1 cellular context compared by ENCODE assay signal in the genomic region with DNA sequence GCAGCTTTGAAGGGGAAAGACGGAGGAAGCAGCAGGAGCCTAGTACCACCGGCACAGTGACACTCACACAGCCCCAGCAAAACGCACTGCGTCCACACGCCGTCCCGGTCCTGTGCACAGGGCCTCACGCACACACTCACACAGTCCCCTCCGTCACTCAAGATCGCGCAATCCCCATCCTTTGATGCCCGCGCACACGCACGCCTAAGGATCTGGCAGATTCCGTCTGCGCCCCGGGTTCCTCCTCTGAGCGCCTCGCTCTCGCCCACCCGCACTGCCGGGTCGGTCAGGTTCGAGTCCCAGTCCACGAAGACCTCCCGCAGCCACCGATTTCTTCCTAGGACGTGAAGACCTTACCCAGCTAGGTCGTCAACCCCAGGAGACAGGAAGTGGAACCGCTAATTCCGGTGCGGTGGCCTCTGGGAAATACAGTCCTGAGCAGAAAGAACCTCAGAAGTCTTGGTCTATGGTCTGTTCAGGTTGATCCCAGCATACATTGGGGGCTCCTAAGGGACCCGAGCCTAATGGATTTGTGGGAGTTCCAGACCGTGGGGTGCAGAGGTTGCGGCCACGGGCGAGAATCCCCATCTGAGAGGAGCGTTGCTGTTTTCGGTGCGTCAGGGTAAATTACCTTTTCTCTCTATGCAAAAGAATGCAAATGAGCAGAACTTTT.
A peak's percentile ranks its signal among the peaks of the same experiment; 100 is the strongest.
TF ChIP-seq lines count a peak whose summit lies in the region.

TSS of gene ZNF780B (minus strand) at position 400 of the 673 bp plus-strand sequence. CDS start 5,899 bp downstream, outside the sequence.

TF ChIP-seq in HepG2, 621 proteins besides CTCF, POLR2A, EP300 and RAD21 (continued from another document and continues in another):
- TF ChIP-seq ZNF251 (CRISPR knock-in tag; IDR thresholded peaks at IDR 0.05), result no peak
- TF ChIP-seq, protein P1, sequence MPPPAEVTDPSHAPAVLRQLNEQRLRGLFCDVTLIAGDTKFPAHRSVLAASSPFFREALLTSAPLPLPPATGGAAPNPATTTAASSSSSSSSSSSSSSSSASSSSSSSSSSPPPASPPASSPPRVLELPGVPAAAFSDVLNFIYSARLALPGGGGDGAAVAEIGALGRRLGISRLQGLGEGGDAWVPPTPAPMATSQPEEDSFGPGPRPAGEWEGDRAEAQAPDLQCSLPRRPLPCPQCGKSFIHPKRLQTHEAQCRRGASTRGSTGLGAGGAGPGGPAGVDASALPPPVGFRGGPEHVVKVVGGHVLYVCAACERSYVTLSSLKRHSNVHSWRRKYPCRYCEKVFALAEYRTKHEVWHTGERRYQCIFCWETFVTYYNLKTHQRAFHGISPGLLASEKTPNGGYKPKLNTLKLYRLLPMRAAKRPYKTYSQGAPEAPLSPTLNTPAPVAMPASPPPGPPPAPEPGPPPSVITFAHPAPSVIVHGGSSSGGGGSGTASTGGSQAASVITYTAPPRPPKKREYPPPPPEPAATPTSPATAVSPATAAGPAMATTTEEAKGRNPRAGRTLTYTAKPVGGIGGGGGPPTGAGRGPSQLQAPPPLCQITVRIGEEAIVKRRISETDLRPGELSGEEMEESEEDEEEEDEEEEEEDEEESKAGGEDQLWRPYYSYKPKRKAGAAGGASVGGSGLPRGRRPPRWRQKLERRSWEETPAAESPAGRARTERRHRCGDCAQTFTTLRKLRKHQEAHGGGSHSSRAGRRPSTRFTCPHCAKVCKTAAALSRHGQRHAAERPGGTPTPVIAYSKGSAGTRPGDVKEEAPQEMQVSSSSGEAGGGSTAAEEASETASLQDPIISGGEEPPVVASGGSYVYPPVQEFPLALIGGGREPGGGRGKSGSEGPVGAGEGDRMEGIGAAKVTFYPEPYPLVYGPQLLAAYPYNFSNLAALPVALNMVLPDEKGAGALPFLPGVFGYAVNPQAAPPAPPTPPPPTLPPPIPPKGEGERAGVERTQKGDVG (CRISPR knock-in tag; IDR thresholded peaks at IDR 0.05; ENCODE audit: borderline replicate concordance), result peak; percentile 59; the same call in 1 of the 2 replicates
- TF ChIP-seq, protein P2, sequence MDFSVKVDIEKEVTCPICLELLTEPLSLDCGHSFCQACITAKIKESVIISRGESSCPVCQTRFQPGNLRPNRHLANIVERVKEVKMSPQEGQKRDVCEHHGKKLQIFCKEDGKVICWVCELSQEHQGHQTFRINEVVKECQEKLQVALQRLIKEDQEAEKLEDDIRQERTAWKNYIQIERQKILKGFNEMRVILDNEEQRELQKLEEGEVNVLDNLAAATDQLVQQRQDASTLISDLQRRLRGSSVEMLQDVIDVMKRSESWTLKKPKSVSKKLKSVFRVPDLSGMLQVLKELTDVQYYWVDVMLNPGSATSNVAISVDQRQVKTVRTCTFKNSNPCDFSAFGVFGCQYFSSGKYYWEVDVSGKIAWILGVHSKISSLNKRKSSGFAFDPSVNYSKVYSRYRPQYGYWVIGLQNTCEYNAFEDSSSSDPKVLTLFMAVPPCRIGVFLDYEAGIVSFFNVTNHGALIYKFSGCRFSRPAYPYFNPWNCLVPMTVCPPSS (IDR thresholded peaks at IDR 0.05), result no peak
- TF ChIP-seq ZNF317 (CRISPR knock-in tag; IDR thresholded peaks at IDR 0.05), result no peak; the same call in 1 of the 2 replicates
- TF ChIP-seq NONO (IDR thresholded peaks at IDR 0.05), result no peak
- no peak; the same call in 1 of the 2 replicates for TF ChIP-seq NONO (CRISPR knock-in tag; conservative IDR thresholded peaks at IDR 0.05)
- no peak for TF ChIP-seq YY1 (IDR thresholded peaks at IDR 0.05; ENCODE audit: insufficient read depth, insufficient replicate concordance, low read depth, low read length)
- TF ChIP-seq SALL2 (CRISPR knock-in tag; IDR thresholded peaks at IDR 0.05), result no peak
- TF ChIP-seq ZNF274 (CRISPR knock-in tag; IDR thresholded peaks at IDR 0.05), result peak; percentile 86
- no peak for TF ChIP-seq FLYWCH1 (CRISPR knock-in tag; IDR thresholded peaks at IDR 0.05)
- no peak for TF ChIP-seq ZBTB46 (CRISPR knock-in tag; IDR thresholded peaks at IDR 0.05; ENCODE audit: borderline replicate concordance)
- peak; percentile 45 for TF ChIP-seq ETV5 (CRISPR knock-in tag; IDR thresholded peaks at IDR 0.05; ENCODE audit: borderline replicate concordance)
- no peak for TF ChIP-seq CBFB (CRISPR knock-in tag; IDR thresholded peaks at IDR 0.05)
- TF ChIP-seq CBX5 (CRISPR knock-in tag; IDR thresholded peaks at IDR 0.05; ENCODE audit: borderline replicate concordance), result peak; percentile 57; the same call in 1 of the 2 replicates
- no peak for TF ChIP-seq ATAD3A (CRISPR knock-in tag; IDR thresholded peaks at IDR 0.05)
- TF ChIP-seq ZNF414 (CRISPR knock-in tag; IDR thresholded peaks at IDR 0.05), result 0 out of 2 replicates have a peak, but pooled peaks have one; percentile 53
- 0 out of 2 replicates have a peak, but pooled peaks have one; percentile 57 for TF ChIP-seq ZNF329 (CRISPR knock-in tag; IDR thresholded peaks at IDR 0.05; ENCODE audit: low read depth)
- peak; percentile 60; the same call in 1 of the 2 replicates for TF ChIP-seq ZNF350 (CRISPR knock-in tag; IDR thresholded peaks at IDR 0.05; ENCODE audit: borderline replicate concordance, low read depth)
- no peak for TF ChIP-seq RFXAP (CRISPR knock-in tag; IDR thresholded peaks at IDR 0.05; ENCODE audit: borderline replicate concordance)
- no peak for TF ChIP-seq HNRNPUL1 (IDR thresholded peaks at IDR 0.05; ENCODE audit: low read depth, low read length)
- no peak for TF ChIP-seq ZNF720 (CRISPR knock-in tag; IDR thresholded peaks at IDR 0.05)
- no peak; the same call in 1 of the 2 replicates for TF ChIP-seq HOXA9 (CRISPR knock-in tag; IDR thresholded peaks at IDR 0.05; ENCODE audit: borderline replicate concordance)
- TF ChIP-seq ZNF609 (CRISPR knock-in tag; IDR thresholded peaks at IDR 0.05; ENCODE audit: borderline replicate concordance), result no peak
- no peak for TF ChIP-seq SIN3B (IDR thresholded peaks at IDR 0.05; ENCODE audit: low read length)
- peak; percentile 49; the same call in 1 of the 2 replicates for TF ChIP-seq MEIS1 (CRISPR knock-in tag; IDR thresholded peaks at IDR 0.05; ENCODE audit: borderline replicate concordance)
- TF ChIP-seq POGK (CRISPR knock-in tag; conservative IDR thresholded peaks at IDR 0.05), result peak; percentile 43; the same call in 1 of the 2 replicates
- no peak for TF ChIP-seq ZNF20 (CRISPR knock-in tag; IDR thresholded peaks at IDR 0.05)
- TF ChIP-seq NCOA1 (CRISPR knock-in tag; IDR thresholded peaks at IDR 0.05), result no peak
- no peak; the same call in 1 of the 2 replicates for TF ChIP-seq KLF6 (CRISPR knock-in tag; IDR thresholded peaks at IDR 0.05)
- peak; percentile 73 for TF ChIP-seq KMT2A (CRISPR knock-in tag; IDR thresholded peaks at IDR 0.05)
- TF ChIP-seq KAT2B (IDR thresholded peaks at IDR 0.05; ENCODE audit: borderline replicate concordance, low read depth, low read length), result no peak
- no peak for TF ChIP-seq ZFAT (CRISPR knock-in tag; conservative IDR thresholded peaks at IDR 0.05)
- no peak for TF ChIP-seq SRSF9 (IDR thresholded peaks at IDR 0.05; ENCODE audit: borderline replicate concordance, insufficient read depth, low read depth, low read length, poor library complexity, severe bottlenecking)
- no peak for TF ChIP-seq SMAD3 (CRISPR knock-in tag; IDR thresholded peaks at IDR 0.05)
- peak; percentile 68; the same call in 1 of the 2 replicates for TF ChIP-seq ZBTB43 (CRISPR knock-in tag; conservative IDR thresholded peaks at IDR 0.05)
- TF ChIP-seq CEBPB (IDR thresholded peaks at IDR 0.05; ENCODE audit: borderline replicate concordance, low read depth, low read length), result no peak
- TF ChIP-seq, protein P3, sequence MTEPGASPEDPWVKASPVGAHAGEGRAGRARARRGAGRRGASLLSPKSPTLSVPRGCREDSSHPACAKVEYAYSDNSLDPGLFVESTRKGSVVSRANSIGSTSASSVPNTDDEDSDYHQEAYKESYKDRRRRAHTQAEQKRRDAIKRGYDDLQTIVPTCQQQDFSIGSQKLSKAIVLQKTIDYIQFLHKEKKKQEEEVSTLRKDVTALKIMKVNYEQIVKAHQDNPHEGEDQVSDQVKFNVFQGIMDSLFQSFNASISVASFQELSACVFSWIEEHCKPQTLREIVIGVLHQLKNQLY (CRISPR knock-in tag; IDR thresholded peaks at IDR 0.05), result no peak
- TF ChIP-seq, protein P4, sequence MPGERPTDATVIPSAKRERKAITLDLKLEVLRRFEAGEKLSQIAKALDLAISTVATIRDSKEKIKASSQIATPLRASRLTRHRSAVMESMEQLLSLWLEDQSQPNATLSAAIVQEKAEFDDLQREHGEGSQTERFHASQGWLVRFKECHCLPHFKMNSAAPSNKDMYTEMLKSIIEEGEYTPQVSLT (CRISPR knock-in tag; IDR thresholded peaks at IDR 0.05; ENCODE audit: borderline replicate concordance, low read depth), result no peak
- no peak for TF ChIP-seq ZNF790 (CRISPR knock-in tag; IDR thresholded peaks at IDR 0.05; ENCODE audit: borderline replicate concordance)
- 0 out of 2 replicates have a peak, but pooled peaks have one; percentile 15 for TF ChIP-seq NCOA2 (CRISPR knock-in tag; IDR thresholded peaks at IDR 0.05)
- TF ChIP-seq, protein P5, sequence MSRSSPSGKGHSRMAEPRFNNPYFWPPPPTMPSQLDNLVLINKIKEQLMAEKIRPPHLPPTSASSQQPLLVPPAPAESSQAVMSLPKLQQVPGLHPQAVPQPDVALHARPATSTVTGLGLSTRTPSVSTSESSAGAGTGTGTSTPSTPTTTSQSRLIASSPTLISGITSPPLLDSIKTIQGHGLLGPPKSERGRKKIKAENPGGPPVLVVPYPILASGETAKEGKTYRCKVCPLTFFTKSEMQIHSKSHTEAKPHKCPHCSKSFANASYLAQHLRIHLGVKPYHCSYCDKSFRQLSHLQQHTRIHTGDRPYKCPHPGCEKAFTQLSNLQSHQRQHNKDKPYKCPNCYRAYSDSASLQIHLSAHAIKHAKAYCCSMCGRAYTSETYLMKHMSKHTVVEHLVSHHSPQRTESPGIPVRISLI (CRISPR knock-in tag; IDR thresholded peaks at IDR 0.05; ENCODE audit: borderline replicate concordance), result peak; percentile 13; the same call in 1 of the 2 replicates
- peak; percentile 91 for TF ChIP-seq KAT8 (CRISPR knock-in tag; IDR thresholded peaks at IDR 0.05)
